In genomic region chr9:104773118-104773517, GRCh38 we compare ENCODE assay signal across 20 cellular contexts. TPM values are rescaled to one million over a fixed set of nuclear protein-coding genes. Genes with fewer than 3 reads are reported as not detected.
DNase-seq lines count a peak whose midpoint lies in the region; ATAC-seq and TF ChIP-seq lines count a peak whose summit lies in the region.
"Had no signal": no experiment of that assay in that cellular context is flagged by ENCODE, and none has a peak within 500 bp of the region (broad histone marks: within the 10 kb centered on the region; RNA-seq: fewer than 3 reads in every experiment).

No MANE protein-coding gene starts in this region.

- H3K27me3 ChIP-seq in adipocyte (replicated peaks; ENCODE audit: control insufficient read depth, insufficient read depth, low read length), result no peaks in the 10 kb centered on the region
- H3K27me3 ChIP-seq in neural progenitor cell, result no peaks in the 10 kb centered on the region
- H3K27me3 ChIP-seq in vagina, result no peaks in the 10 kb centered on the region
- H3K27me3 ChIP-seq in SK-N-SH (ENCODE audit: insufficient read depth), result no peaks in the 10 kb centered on the region
- H3K27me3 ChIP-seq: ascending aorta had no signal

- H3K9me3 Mint-ChIP-seq in CD14-positive monocyte, result peaks cover 0 to 2% (median 0%) of the 10 kb centered on the region in 7 donors
- H3K9me3 Mint-ChIP-seq in neural progenitor cell, result no peaks in the 10 kb centered on the region
- H3K9me3 Mint-ChIP-seq: endodermal cell had no signal

- H3K9ac ChIP-seq in adipocyte (ENCODE audit: low read length) (peak overlapping the region; percentile 68), neural progenitor cell (no peak overlapping the region), SK-N-SH (no peak overlapping the region)

- no peaks in the 10 kb centered on the region for H3F3A ChIP-seq in neural progenitor cell (ENCODE audit: low read depth)
- H3F3A ChIP-seq in SK-N-SH (replicated peaks; ENCODE audit: insufficient read depth), result no peaks in the 10 kb centered on the region

- TF ChIP-seq POLR2A in vagina (IDR thresholded peaks at IDR 0.05), result no peak

- no peak overlapping the region for H2AFZ ChIP-seq in neural progenitor cell (replicated peaks)
- H2AFZ ChIP-seq in SK-N-SH (ENCODE audit: low read depth), result no peak overlapping the region

- no peak for TF ChIP-seq EP300 in SK-N-SH (IDR thresholded peaks at IDR 0.05; ENCODE audit: borderline replicate concordance in 1 of 2, low read depth in 1 of 2, low read length in 1 of 2)

- H3K27me3 Mint-ChIP-seq in CD14-positive monocyte (ENCODE audit: low read depth in 3 of 3) (no peaks in the 10 kb centered on the region), neural progenitor cell (ENCODE audit: insufficient read depth, low read depth) (no peaks in the 10 kb centered on the region)

- no peaks in the 10 kb centered on the region for H3K9me2 ChIP-seq in SK-N-SH

- no peak for TF ChIP-seq RAD21 in SK-N-SH (IDR thresholded peaks at IDR 0.05; ENCODE audit: low read length)

- intact Hi-C loops in CD14-positive monocyte (cut with micrococcal nuclease) (no loop called here), vagina (cut with DNase I) (no loop called here)

- ATAC-seq in HG03460 (IDR thresholded peaks at IDR 0.05; ENCODE audit: unreplicated experiment), result peak; percentile 2
- ATAC-seq in GM21381 (IDR thresholded peaks at IDR 0.05; ENCODE audit: unreplicated experiment), result no peak

- H3K4me3 ChIP-seq in adipocyte (ENCODE audit: low read length) (peak overlapping the region; percentile 72), neural progenitor cell (no peak overlapping the region), vagina (no peak overlapping the region), SK-N-SH (ENCODE audit: low read depth in 2 of 2, low read length in 1 of 2) (no peak overlapping the region)

- H3K36me3 Mint-ChIP-seq in CD14-positive monocyte (peaks cover 0 to 2% of the 10 kb centered on the region in 2 donors), neural progenitor cell (no peaks in the 10 kb centered on the region)

- in situ Hi-C loops in ACHN (cut with HindIII; ENCODE audit: low pct_ligation_motif_present, low pct_unique_long_range_greater_than_20kb, low sequenced_read_pairs), result no loop called here

- H3K27ac ChIP-seq in neural progenitor cell, result peak overlapping the region; percentile 18
- no peak overlapping the region for H3K27ac ChIP-seq in vagina
- no peak overlapping the region for H3K27ac ChIP-seq in SK-N-SH (ENCODE audit: low read depth in 2 of 2, low read length in 1 of 2)

- H3K9me3 ChIP-seq in adipocyte (ENCODE audit: control insufficient read depth, low read length) (no peaks in the 10 kb centered on the region), neural progenitor cell (ENCODE audit: low read depth) (no peaks in the 10 kb centered on the region), vagina (no peaks in the 10 kb centered on the region), SK-N-SH (no peaks in the 10 kb centered on the region)
- H3K9me3 ChIP-seq: ascending aorta had no signal

- H3K79me2 ChIP-seq in neural progenitor cell (ENCODE audit: low read depth) (no peaks in the 10 kb centered on the region), SK-N-SH (ENCODE audit: insufficient read depth) (no peaks in the 10 kb centered on the region)

- DNase-seq in CD14-positive monocyte (ENCODE audit: low spot score) (no peak), adipocyte (ENCODE audit: low read depth) (no peak), neural progenitor cell (ENCODE audit: low spot score) (no peak), ACHN (no peak), vagina (ENCODE audit: extremely low spot score in 2 of 2) (no peak), SK-N-SH (no peak)
- DNase-seq: activated CD4-positive, alpha-beta T cell treated with anti-CD3 and anti-CD28 coated beads, Interleukin-2, amount 50 U/mL, for 1 hour; activated naive CD4-positive, alpha-beta T cell; activated T-cell treated with anti-CD3 and anti-CD28 coated beads for 4 hours; Calu3; endodermal cell; hippocampal formation; NCI-H187; NK-92 treated with Interleukin-12 subunit alpha and Interleukin-12 subunit beta, amount 100 ng/mL, for 24 hours; SHP77; stimulated activated CD4-positive, alpha-beta T cell treated with anti-CD3 and anti-CD28 coated beads, Interleukin-2, amount 100 ng/mL, for 24 hours; T-helper 1 cell had no signal

- peaks cover 29% of the 10 kb centered on the region for H3K4me1 Mint-ChIP-seq in CD14-positive monocyte
- H3K4me1 Mint-ChIP-seq in neural progenitor cell, result no peaks in the 10 kb centered on the region

- H3K27ac Mint-ChIP-seq in CD14-positive monocyte (peak overlapping the region in 4 of 7 donors; percentile 7 to 40 (median 10)), neural progenitor cell (no peak overlapping the region)
- H3K27ac Mint-ChIP-seq: endodermal cell had no signal

- H3K4me2 ChIP-seq in neural progenitor cell (no peak overlapping the region), SK-N-SH (no peak overlapping the region)

- H3K36me3 ChIP-seq in adipocyte (ENCODE audit: control insufficient read depth, insufficient read depth, low read length, severe bottlenecking), result no peaks in the 10 kb centered on the region
- H3K36me3 ChIP-seq in neural progenitor cell, result no peaks in the 10 kb centered on the region
- no peaks in the 10 kb centered on the region for H3K36me3 ChIP-seq in vagina
- no peaks in the 10 kb centered on the region for H3K36me3 ChIP-seq in SK-N-SH (replicated peaks in 1 of 2; ENCODE audit: control insufficient read depth in 1 of 2, insufficient read depth in 2 of 2, low read length in 1 of 2)

- TF ChIP-seq CTCF in CD14-positive monocyte (IDR thresholded peaks at IDR 0.05), result no peak
- no peak for TF ChIP-seq CTCF in neural progenitor cell (IDR thresholded peaks at IDR 0.05)
- no peak for TF ChIP-seq CTCF in vagina (IDR thresholded peaks at IDR 0.05)
- no peak for TF ChIP-seq CTCF in SK-N-SH (IDR thresholded peaks at IDR 0.05)

- H3K4me1 ChIP-seq in adipocyte (ENCODE audit: control insufficient read depth, insufficient read depth, low read length) (peaks cover 45% of the 10 kb centered on the region), neural progenitor cell (no peaks in the 10 kb centered on the region), vagina (peaks cover 7% of the 10 kb centered on the region), SK-N-SH (ENCODE audit: control insufficient read depth in 1 of 2, insufficient read depth in 2 of 2, low read depth in 1 of 2, low read length in 1 of 2) (no peaks in the 10 kb centered on the region)

- H4K20me1 ChIP-seq in neural progenitor cell (ENCODE audit: low read depth), result no peaks in the 10 kb centered on the region
- H4K20me1 ChIP-seq in SK-N-SH (ENCODE audit: insufficient read depth), result no peaks in the 10 kb centered on the region

- H3K4me3 Mint-ChIP-seq in CD14-positive monocyte, result no peak overlapping the region
- no peak overlapping the region for H3K4me3 Mint-ChIP-seq in neural progenitor cell
- H3K4me3 Mint-ChIP-seq: endodermal cell had no signal

- POLR2A ChIA-PET in SK-N-SH (lab: Yijun Ruan, JAX), result no interaction called here

- WGBS in SK-N-SH (ENCODE audit: low lambda C conversion rate), result 94% methylated on average over 1 of the region's 1 CpG

- CTCF ChIA-PET in SK-N-SH (lab: Yijun Ruan, JAX), result no interaction called here

TF ChIP-seq in SK-N-SH, 30 proteins besides CTCF, POLR2A, EP300 and RAD21 (continues in another document):
- TF ChIP-seq ZBTB33 (IDR thresholded peaks at IDR 0.05; ENCODE audit: borderline replicate concordance, low read depth) (no peak), TCF12 (IDR thresholded peaks at IDR 0.05) (no peak), FOXJ3 (CRISPR knock-in tag; IDR thresholded peaks at IDR 0.05) (no peak), GATA2 (CRISPR knock-in tag; IDR thresholded peaks at IDR 0.05) (no peak)
- TF ChIP-seq, protein P1, sequence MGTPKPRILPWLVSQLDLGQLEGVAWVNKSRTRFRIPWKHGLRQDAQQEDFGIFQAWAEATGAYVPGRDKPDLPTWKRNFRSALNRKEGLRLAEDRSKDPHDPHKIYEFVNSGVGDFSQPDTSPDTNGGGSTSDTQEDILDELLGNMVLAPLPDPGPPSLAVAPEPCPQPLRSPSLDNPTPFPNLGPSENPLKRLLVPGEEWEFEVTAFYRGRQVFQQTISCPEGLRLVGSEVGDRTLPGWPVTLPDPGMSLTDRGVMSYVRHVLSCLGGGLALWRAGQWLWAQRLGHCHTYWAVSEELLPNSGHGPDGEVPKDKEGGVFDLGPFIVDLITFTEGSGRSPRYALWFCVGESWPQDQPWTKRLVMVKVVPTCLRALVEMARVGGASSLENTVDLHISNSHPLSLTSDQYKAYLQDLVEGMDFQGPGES (IDR thresholded peaks at IDR 0.05; ENCODE audit: low read depth, low read length), result no peak

RNA-seq across cellular contexts. Expression of gene NIPSNAP3B, which starts 9.2 kb away (rescaled TPM):
- polyA plus RNA-seq in CD14-positive monocyte, result under 1 TPM; 0.61 to 0.72 TPM
- total RNA-seq in neural progenitor cell (ENCODE audit: low replicate concordance), result 1.3 and 2.1 TPM in 2 replicates
- total RNA-seq in vagina, result 0.49 TPM
- polyA plus RNA-seq in SK-N-SH (2012; rRNA removed), result 1.4 and 2.4 TPM in 2 replicates
- 2.1 and 2.2 TPM in 2 replicates for polyA plus RNA-seq in SK-N-SH (2012; cell fraction: cytosol; rRNA removed)
- 1.8 and 3.7 TPM in 2 replicates for polyA plus RNA-seq in SK-N-SH (2012; cell fraction: nucleus; rRNA removed)

RNA-seq across cellular contexts. Expression of gene NIPSNAP3A, which starts 25.6 kb away (rescaled TPM):
- 100 to 1,000 TPM in 1 of 2 donors, 10 to 100 TPM in 1; 97.8 to 103 TPM for polyA plus RNA-seq in CD14-positive monocyte
- total RNA-seq in neural progenitor cell (ENCODE audit: low replicate concordance), result 31.9 and 55.3 TPM in 2 replicates
- total RNA-seq in vagina, result 25.8 TPM
- 29.2 and 48.9 TPM in 2 replicates for polyA plus RNA-seq in SK-N-SH (2012; rRNA removed)
- 47.0 and 51.0 TPM in 2 replicates for polyA plus RNA-seq in SK-N-SH (2012; cell fraction: cytosol; rRNA removed)
- 18.3 and 41.6 TPM in 2 replicates for polyA plus RNA-seq in SK-N-SH (2012; cell fraction: nucleus; rRNA removed)
